ENCODE assay signal across 1 cellular context in genomic region chr3:195065142-195065863, GRCh38.
TF ChIP-seq lines count a peak whose summit lies in the region.

No MANE protein-coding gene starts in this region.

TF ChIP-seq in K562, 482 proteins besides CTCF, POLR2A, EP300 and RAD21 (continued from another document):
- TF ChIP-seq ZNF277 (CRISPR knock-in tag; IDR thresholded peaks at IDR 0.05; ENCODE audit: borderline replicate concordance) (no peak), ZBTB33 (CRISPR knock-in tag; IDR thresholded peaks at IDR 0.05) (peak; percentile 62), FOXK2 (conservative IDR thresholded peaks at IDR 0.05 in 1 of 2, IDR thresholded peaks at IDR 0.05 in 1 of 2; ENCODE audit: low read depth in 2 of 2) (no peak), SRSF7 (optimal IDR thresholded peaks at IDR 0.05; ENCODE audit: low read depth, low read length) (no peak), SPI1 (IDR thresholded peaks at IDR 0.05; ENCODE audit: borderline replicate concordance, low read depth, low read length) (no peak), MED1 (CRISPR knock-in tag; IDR thresholded peaks at IDR 0.05; ENCODE audit: borderline replicate concordance) (no peak), HMGN3 (IDR thresholded peaks at IDR 0.05; ENCODE audit: borderline replicate concordance, extremely low read depth, insufficient read length, low read depth, low read length) (no peak), POLR2G (IDR thresholded peaks at IDR 0.05; ENCODE audit: low read depth, low read length) (peak; percentile 62; the same call in 1 of the 2 replicates), DPF2 (IDR thresholded peaks at IDR 0.05) (no peak), SIN3A (IDR thresholded peaks at IDR 0.05; ENCODE audit: borderline replicate concordance in 2 of 2, control insufficient read depth in 1 of 2, low read depth in 2 of 2, low read length in 2 of 2) (no peak), XRCC3 (IDR thresholded peaks at IDR 0.05) (no peak), ZNF311 (CRISPR knock-in tag; IDR thresholded peaks at IDR 0.05) (no peak), CBX2 (IDR thresholded peaks at IDR 0.05; ENCODE audit: insufficient read depth, low read length, poor library complexity, severe bottlenecking) (no peak), TAF7 (tag; IDR thresholded peaks at IDR 0.05) (no peak)
